ENCODE assay signal across 29 cellular contexts in the genomic region with DNA sequence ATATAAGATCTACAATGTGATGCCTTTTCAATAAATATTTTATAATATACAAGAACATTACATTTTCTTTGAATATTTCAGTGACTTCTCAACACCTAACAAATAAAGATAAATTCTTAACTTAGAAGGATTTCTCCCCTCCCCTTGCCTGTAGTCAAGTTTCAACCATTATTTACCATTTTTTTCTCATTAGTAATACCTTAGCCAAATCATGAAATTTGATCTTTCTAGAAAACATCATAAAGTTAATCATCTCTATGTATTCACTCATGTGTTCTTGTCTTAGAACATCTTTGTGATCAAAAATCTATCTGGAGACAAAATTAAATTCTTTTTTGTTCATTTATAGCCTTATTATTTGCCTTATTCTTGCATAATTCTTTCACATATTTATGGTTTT.
"Had no signal": no experiment of that assay in that cellular context is flagged by ENCODE, and none has a peak within 500 bp of the region (broad histone marks: within the 10 kb centered on the region; RNA-seq: fewer than 3 reads in every experiment).

No MANE protein-coding gene starts in this region.

- H3K4me3 Mint-ChIP-seq: stimulated activated effector memory CD8-positive, alpha-beta T cell treated with anti-CD3 and anti-CD28 coated beads, Interleukin-12 subunit alpha, Interleukin-12 subunit beta, amount 100 ng/mL, for 72 hours; stimulated activated memory B cell treated with anti-CD40 and anti-IgM and Interleukin-4, amounts not matched to agents 10 μg/mL and 1 μg/mL and 100 μg/mL, for 72 hours; stimulated activated naive B cell treated with anti-CD40 and anti-IgM and Interleukin-4, amounts not matched to agents 10 μg/mL and 1 μg/mL and 100 μg/mL, for 72 hours; stimulated activated naive CD8-positive, alpha-beta T cell treated with anti-CD3 and anti-CD28 coated beads, Interleukin-15, amount 100 ng/mL, for 72 hours; stimulated activated naive CD8-positive, alpha-beta T cell treated with anti-CD3 and anti-CD28 coated beads, Interleukin-15, Interleukin-2, amounts not matched to agents 100 ng/mL and 50 ng/mL, for 24 hours; type B pancreatic cell had no signal

- H3K27me3 Mint-ChIP-seq: stimulated activated memory B cell treated with anti-CD40 and anti-IgM and Interleukin-4, amounts not matched to agents 10 μg/mL and 1 μg/mL and 100 μg/mL, for 72 hours; stimulated activated naive B cell treated with anti-CD40 and anti-IgM and Interleukin-4, amounts not matched to agents 10 μg/mL and 1 μg/mL and 100 μg/mL, for 72 hours; stimulated activated naive CD8-positive, alpha-beta T cell treated with anti-CD3 and anti-CD28 coated beads, Interleukin-15, amount 100 ng/mL, for 72 hours; stimulated activated naive CD8-positive, alpha-beta T cell treated with anti-CD3 and anti-CD28 coated beads, Interleukin-15, Interleukin-2, amounts not matched to agents 100 ng/mL and 50 ng/mL, for 24 hours; type B pancreatic cell had no signal

- ATAC-seq: stimulated activated effector memory CD8-positive, alpha-beta T cell treated with anti-CD3 and anti-CD28 coated beads, Interleukin-12 subunit alpha, Interleukin-12 subunit beta, amount 100 ng/mL, for 72 hours; stimulated activated memory B cell treated with anti-CD40 and anti-IgM and Interleukin-4, amounts not matched to agents 10 μg/mL and 1 μg/mL and 100 μg/mL, for 72 hours; stimulated activated naive B cell treated with anti-CD40 and anti-IgM and Interleukin-4, amounts not matched to agents 10 μg/mL and 1 μg/mL and 100 μg/mL, for 72 hours; stimulated activated naive CD8-positive, alpha-beta T cell treated with anti-CD3 and anti-CD28 coated beads, Interleukin-15, amount 100 ng/mL, for 72 hours; stimulated activated naive CD8-positive, alpha-beta T cell treated with anti-CD3 and anti-CD28 coated beads, Interleukin-15, Interleukin-2, amounts not matched to agents 100 U/mL and 50 U/mL, for 24 hours; upper lobe of right lung had no signal

- H3K9me3 ChIP-seq: testis, thyroid gland, uterus, vagina had no signal

- DNase-seq: stimulated activated CD4-positive, alpha-beta T cell treated with anti-CD3 and anti-CD28 coated beads, Interleukin-2, amount 100 ng/mL, for 48 hours; stimulated activated CD4-positive, alpha-beta T cell treated with anti-CD3 and anti-CD28 coated beads, Interleukin-4, amount 100 ng/mL, for 1 hour; stimulated activated CD4-positive, alpha-beta T cell treated with anti-CD3 and anti-CD28 coated beads, Interleukin-4, amount 100 ng/mL, for 24 hours; stimulated activated CD4-positive, alpha-beta T cell treated with anti-CD3 and anti-CD28 coated beads, Interleukin-4, amount 100 ng/mL, for 4 hours; stimulated activated CD8-positive, alpha-beta memory T cell treated with anti-CD3 and anti-CD28 coated beads, Interleukin-4, amount 100 ng/mL, for 48 hours; stimulated activated naive B cell treated with anti-CD40 and anti-IgM and Interleukin-4, amounts not matched to agents 10 μg/mL and 1 μg/mL and 100 μg/mL, for 72 hours; stimulated activated naive CD4-positive, alpha-beta T cell; stimulated activated naive CD4-positive, alpha-beta T cell treated with Interleukin-2 at 50 U/mL for 16 hours; stimulated activated naive CD8-positive, alpha-beta T cell treated with anti-CD3 and anti-CD28 coated beads, Interleukin-15, amount 100 ng/mL, for 72 hours; stimulated activated naive CD8-positive, alpha-beta T cell treated with anti-CD3 and anti-CD28 coated beads, Interleukin-15, Interleukin-2, amounts not matched to agents 100 U/mL and 50 U/mL, for 24 hours; stomach; substantia nigra; testis; thyroid gland; tibial artery; transverse colon; trophoblast cell; upper lobe of left lung; upper lobe of right lung; uterus had no signal

- H3K27ac ChIP-seq: stomach, suprapubic skin, testis, thoracic aorta, thyroid gland, tibial artery, tibial nerve, transverse colon, upper lobe of left lung, upper lobe of right lung, uterus, vagina had no signal

- H3K27me3 ChIP-seq: stomach, suprapubic skin, testis, thyroid gland, tibial artery, tibial nerve, transverse colon, upper lobe of left lung, upper lobe of right lung, uterus, vagina had no signal

- FAIRE-seq: urothelium cell line had no signal

- H3K4me1 Mint-ChIP-seq: stimulated activated effector memory CD8-positive, alpha-beta T cell treated with anti-CD3 and anti-CD28 coated beads, Interleukin-12 subunit alpha, Interleukin-12 subunit beta, amount 100 ng/mL, for 72 hours; stimulated activated memory B cell treated with anti-CD40 and anti-IgM and Interleukin-4, amounts not matched to agents 10 μg/mL and 1 μg/mL and 100 μg/mL, for 72 hours; stimulated activated naive B cell treated with anti-CD40 and anti-IgM and Interleukin-4, amounts not matched to agents 10 μg/mL and 1 μg/mL and 100 μg/mL, for 72 hours; stimulated activated naive CD8-positive, alpha-beta T cell treated with anti-CD3 and anti-CD28 coated beads, Interleukin-15, amount 100 ng/mL, for 72 hours had no signal

- H3K4me3 ChIP-seq: stomach, suprapubic skin, testis, thoracic aorta, thyroid gland, tibial artery, tibial nerve, transverse colon, upper lobe of left lung, upper lobe of right lung, uterus, vagina had no signal

- H3K27ac Mint-ChIP-seq: stimulated activated effector memory CD8-positive, alpha-beta T cell treated with anti-CD3 and anti-CD28 coated beads, Interleukin-12 subunit alpha, Interleukin-12 subunit beta, amount 100 ng/mL, for 72 hours; stimulated activated memory B cell treated with anti-CD40 and anti-IgM and Interleukin-4, amounts not matched to agents 10 μg/mL and 1 μg/mL and 100 μg/mL, for 72 hours; stimulated activated naive B cell treated with anti-CD40 and anti-IgM and Interleukin-4, amounts not matched to agents 10 μg/mL and 1 μg/mL and 100 μg/mL, for 72 hours; stimulated activated naive CD8-positive, alpha-beta T cell treated with anti-CD3 and anti-CD28 coated beads, Interleukin-15, amount 100 ng/mL, for 72 hours; stimulated activated naive CD8-positive, alpha-beta T cell treated with anti-CD3 and anti-CD28 coated beads, Interleukin-15, Interleukin-2, amounts not matched to agents 100 ng/mL and 50 ng/mL, for 24 hours; type B pancreatic cell had no signal

- H3K36me3 Mint-ChIP-seq: stimulated activated effector memory CD8-positive, alpha-beta T cell treated with anti-CD3 and anti-CD28 coated beads, Interleukin-12 subunit alpha, Interleukin-12 subunit beta, amount 100 ng/mL, for 72 hours; stimulated activated memory B cell treated with anti-CD40 and anti-IgM and Interleukin-4, amounts not matched to agents 10 μg/mL and 1 μg/mL and 100 μg/mL, for 72 hours; stimulated activated naive B cell treated with anti-CD40 and anti-IgM and Interleukin-4, amounts not matched to agents 10 μg/mL and 1 μg/mL and 100 μg/mL, for 72 hours; type B pancreatic cell had no signal

- H3K4me1 ChIP-seq: stomach, suprapubic skin, testis, thyroid gland, tibial artery, tibial nerve, transverse colon, upper lobe of left lung, upper lobe of right lung, uterus, vagina had no signal

- H3K36me3 ChIP-seq: stomach, suprapubic skin, thoracic aorta, thyroid gland, tibial artery, tibial nerve, transverse colon, upper lobe of left lung, upper lobe of right lung, uterus, vagina had no signal
